ENCODE assay signal across 1 cellular context in the genomic region with DNA sequence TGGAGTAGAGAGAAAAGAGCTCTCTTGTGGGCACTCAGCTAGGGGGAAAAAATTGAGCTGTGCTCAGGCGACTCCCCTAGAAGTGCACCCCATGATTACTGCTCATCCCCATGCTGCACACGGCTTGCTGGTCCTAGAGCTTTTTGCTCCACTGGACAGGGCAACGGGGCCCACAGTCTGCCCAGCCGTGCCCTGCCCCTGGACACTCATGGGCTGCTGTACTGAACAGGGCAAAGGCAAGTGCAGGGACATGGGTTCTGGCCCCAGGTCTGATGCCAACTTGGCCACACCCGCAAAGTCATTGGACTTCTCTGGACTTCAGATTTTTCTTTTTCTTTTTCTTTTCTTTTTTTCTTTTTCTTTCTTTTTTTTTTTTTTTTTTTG.
TF ChIP-seq lines count a peak whose summit lies in the region.

No MANE protein-coding gene starts in this region.

TF ChIP-seq in SK-N-SH treated with all-trans-retinoic acid at 6 μM for 48 hours, 23 proteins besides CTCF, POLR2A, EP300 and RAD21 (continued from another document):
- TF ChIP-seq, protein P1, sequence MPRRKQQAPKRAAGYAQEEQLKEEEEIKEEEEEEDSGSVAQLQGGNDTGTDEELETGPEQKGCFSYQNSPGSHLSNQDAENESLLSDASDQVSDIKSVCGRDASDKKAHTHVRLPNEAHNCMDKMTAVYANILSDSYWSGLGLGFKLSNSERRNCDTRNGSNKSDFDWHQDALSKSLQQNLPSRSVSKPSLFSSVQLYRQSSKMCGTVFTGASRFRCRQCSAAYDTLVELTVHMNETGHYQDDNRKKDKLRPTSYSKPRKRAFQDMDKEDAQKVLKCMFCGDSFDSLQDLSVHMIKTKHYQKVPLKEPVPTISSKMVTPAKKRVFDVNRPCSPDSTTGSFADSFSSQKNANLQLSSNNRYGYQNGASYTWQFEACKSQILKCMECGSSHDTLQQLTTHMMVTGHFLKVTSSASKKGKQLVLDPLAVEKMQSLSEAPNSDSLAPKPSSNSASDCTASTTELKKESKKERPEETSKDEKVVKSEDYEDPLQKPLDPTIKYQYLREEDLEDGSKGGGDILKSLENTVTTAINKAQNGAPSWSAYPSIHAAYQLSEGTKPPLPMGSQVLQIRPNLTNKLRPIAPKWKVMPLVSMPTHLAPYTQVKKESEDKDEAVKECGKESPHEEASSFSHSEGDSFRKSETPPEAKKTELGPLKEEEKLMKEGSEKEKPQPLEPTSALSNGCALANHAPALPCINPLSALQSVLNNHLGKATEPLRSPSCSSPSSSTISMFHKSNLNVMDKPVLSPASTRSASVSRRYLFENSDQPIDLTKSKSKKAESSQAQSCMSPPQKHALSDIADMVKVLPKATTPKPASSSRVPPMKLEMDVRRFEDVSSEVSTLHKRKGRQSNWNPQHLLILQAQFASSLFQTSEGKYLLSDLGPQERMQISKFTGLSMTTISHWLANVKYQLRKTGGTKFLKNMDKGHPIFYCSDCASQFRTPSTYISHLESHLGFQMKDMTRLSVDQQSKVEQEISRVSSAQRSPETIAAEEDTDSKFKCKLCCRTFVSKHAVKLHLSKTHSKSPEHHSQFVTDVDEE (CRISPR knock-in tag; IDR thresholded peaks at IDR 0.05), result no peak
TF ChIP-seq in SK-N-SH treated with all-trans-retinoic acid at 6 μM for 48 hours: peak in this region for 0.
